Comparison of ENCODE assay signal across 11 cellular contexts in genomic region chr11:118003021-118003423, GRCh38. TPM values are rescaled to one million over a fixed set of nuclear protein-coding genes. Genes with fewer than 3 reads are reported as not detected.
DNase-seq lines count a peak whose midpoint lies in the region; ATAC-seq and TF ChIP-seq lines count a peak whose summit lies in the region.
"Had no signal": no experiment of that assay in that cellular context is flagged by ENCODE, and none has a peak within 500 bp of the region (broad histone marks: within the 10 kb centered on the region; RNA-seq: fewer than 3 reads in every experiment).

No MANE protein-coding gene starts in this region.

- intact Hi-C loops in activated CD8-positive, alpha-beta T cell treated with anti-CD3 and anti-CD28 coated beads for 36 hours (cut with micrococcal nuclease) = loop anchor here (1.0 to 5.0 kb wide), 3 partner anchors 43 to 188 kb away; no protein-coding TSS in a partner anchor

- H3K9ac ChIP-seq in stomach smooth muscle (ENCODE audit: low read length in 2 of 2) = no peak overlapping the region

- no peak overlapping the region for H3K4me3 ChIP-seq in stomach smooth muscle (ENCODE audit: low read length in 2 of 2)

- peaks cover 3 to 6% of the 10 kb centered on the region in 2 donors for H3K9me3 ChIP-seq in stomach smooth muscle (ENCODE audit: control insufficient read depth in 2 of 2, low read length in 2 of 2)

- in situ Hi-C loops in KBM-7 (cut with MboI; ENCODE audit: low pct_unique_long_range_greater_than_20kb, low sequenced_read_pairs) = no loop called here

- CTCF ChIA-PET in activated CD8-positive, alpha-beta T cell treated with anti-CD3 and anti-CD28 coated beads for 36 hours (lab: Charles Lee) = interaction anchor here (0.8 to 31.9 kb wide), 14 partner anchors 13 to 187 kb away, joined by 3 to 386 read pairs (median 8); no protein-coding TSS in a partner anchor

- peaks cover 45% of the 10 kb centered on the region for H3K36me3 Mint-ChIP-seq in activated CD8-positive, alpha-beta T cell treated with anti-CD3 and anti-CD28 coated beads for 36 hours (ENCODE audit: low read depth)

- peaks cover 12% of the 10 kb centered on the region for H3K9me3 Mint-ChIP-seq in activated CD8-positive, alpha-beta T cell treated with anti-CD3 and anti-CD28 coated beads for 36 hours

- H3K27ac ChIP-seq in stomach smooth muscle (ENCODE audit: low read length) = peak overlapping the region; percentile 58

- peak; percentile 50 for DNase-seq in NK-92 treated with Interleukin-12 subunit alpha and Interleukin-12 subunit beta, amount 100 ng/mL, for 24 hours (lab: John Stamatoyannopoulos, UW)
- DNase-seq in NK-92 (lab: John Stamatoyannopoulos, UW; ENCODE audit: unreplicated experiment) (no peak), left lobe of liver (ENCODE audit: low spot score) (peak; percentile 39), KBM-7 (no peak), NCI-H345 treated with DMSO at 0.1 percent for 48 hours (lab: John Stamatoyannopoulos, UW; ENCODE audit: unreplicated experiment) (no peak), superior temporal gyrus (ENCODE audit: extremely low spot score) (no peak)
- DNase-seq in activated CD8-positive, alpha-beta T cell treated with anti-CD3 and anti-CD28 coated beads for 36 hours = peak; percentile 77
- DNase-seq: 8988T, GOT3, RPMI8226 had no signal

- POLR2A ChIA-PET in activated CD8-positive, alpha-beta T cell treated with anti-CD3 and anti-CD28 coated beads for 36 hours (lab: Charles Lee) = interaction anchor here (0.6 to 33.1 kb wide), 19 partner anchors 9 to 187 kb away, joined by 3 to 710 read pairs (median 9); partner anchors contain the start of gene IL10RA

- H3K27ac Mint-ChIP-seq in activated CD8-positive, alpha-beta T cell treated with anti-CD3 and anti-CD28 coated beads for 36 hours = peak overlapping the region; percentile 99

- peak overlapping the region; percentile 49 for H3K4me3 Mint-ChIP-seq in activated CD8-positive, alpha-beta T cell treated with anti-CD3 and anti-CD28 coated beads for 36 hours

- H3K4me1 ChIP-seq in stomach smooth muscle (ENCODE audit: control insufficient read depth, insufficient read depth, low read length) = peaks cover 7% of the 10 kb centered on the region

- no peaks in the 10 kb centered on the region for H3K27me3 ChIP-seq in stomach smooth muscle (ENCODE audit: control insufficient read depth in 1 of 2, insufficient read depth in 2 of 2, low read length in 2 of 2)

- no peaks in the 10 kb centered on the region for H3K27me3 Mint-ChIP-seq in activated CD8-positive, alpha-beta T cell treated with anti-CD3 and anti-CD28 coated beads for 36 hours

- ATAC-seq in activated CD8-positive, alpha-beta T cell treated with anti-CD3 and anti-CD28 coated beads for 36 hours = peak; percentile 53
- no peak for ATAC-seq in left lobe of liver

- no peaks in the 10 kb centered on the region for H3K36me3 ChIP-seq in stomach smooth muscle (ENCODE audit: control insufficient read depth in 2 of 2, insufficient read depth in 2 of 2, low read length in 2 of 2)

- TF ChIP-seq CTCF in activated CD8-positive, alpha-beta T cell treated with anti-CD3 and anti-CD28 coated beads for 36 hours (IDR thresholded peaks at IDR 0.05) = no peak

- peaks cover 90% of the 10 kb centered on the region for H3K4me1 Mint-ChIP-seq in activated CD8-positive, alpha-beta T cell treated with anti-CD3 and anti-CD28 coated beads for 36 hours (ENCODE audit: low read depth)

RNA-seq across cellular contexts. Expression of gene IL10RA, which starts 16.8 kb away (rescaled TPM):
- 10 to 100 TPM; 73.3 to 80.9 TPM for total RNA-seq in activated CD8-positive, alpha-beta T cell treated with anti-CD3 and anti-CD28 coated beads for 36 hours
- total RNA-seq in left lobe of liver = 7.8 TPM

Comparison
In these comparisons a context has a peak if more than half of its experiments do, and no peak if none do; other contexts are left out.
1. DNase-seq: peak in NK-92 treated with Interleukin-12 subunit alpha and Interleukin-12 subunit beta, amount 100 ng/mL, for 24 hours (single experiment), activated CD8-positive, alpha-beta T cell treated with anti-CD3 and anti-CD28 coated beads for 36 hours (single experiment) and left lobe of liver (single experiment); none in NK-92 (single experiment), KBM-7 (single experiment), NCI-H345 treated with DMSO at 0.1 percent for 48 hours (single experiment) and superior temporal gyrus (single experiment).